Comparison of ENCODE assay signal across 1 cellular context in genomic region chrX:86171366-86171765, GRCh38.
TF ChIP-seq lines count a peak whose summit lies in the region.

No MANE protein-coding gene starts in this region.

TF ChIP-seq in GM23338, 12 proteins besides CTCF, POLR2A, EP300 and RAD21 (continued from another document):
- TF ChIP-seq REST (IDR thresholded peaks at IDR 0.05; ENCODE audit: unreplicated experiment): no peak
